In genomic region chr3:117122609-117123008, GRCh38 we compare ENCODE assay signal across 27 cellular contexts.
DNase-seq lines count a peak whose midpoint lies in the region; ATAC-seq, FAIRE-seq and TF ChIP-seq lines count a peak whose summit lies in the region.
"Had no signal": no experiment of that assay in that cellular context is flagged by ENCODE, and none has a peak within 500 bp of the region (broad histone marks: within the 10 kb centered on the region; RNA-seq: fewer than 3 reads in every experiment).

No MANE protein-coding gene starts in this region.

- H3K27me3 ChIP-seq in HepG2 (ENCODE audit: control insufficient read depth in 1 of 2, insufficient read depth in 2 of 2, low read length in 2 of 2) (no peaks in the 10 kb centered on the region), right lobe of liver (no peaks in the 10 kb centered on the region)
- H3K27me3 ChIP-seq: BE2C, BLaER1 had no signal

- H3K4me2 ChIP-seq in HepG2 (ENCODE audit: low read depth, low read length) = no peak overlapping the region
- H3K4me2 ChIP-seq: BLaER1 had no signal

- no peaks in the 10 kb centered on the region for H4K20me1 ChIP-seq in HepG2 (ENCODE audit: insufficient read depth, low read length)
- H4K20me1 ChIP-seq: BLaER1 had no signal

- TF ChIP-seq POLR2A in HepG2 (IDR thresholded peaks at IDR 0.05; ENCODE audit: insufficient read depth in 1 of 2, low read depth in 2 of 2, low read length in 2 of 2) (no peak), right lobe of liver (IDR thresholded peaks at IDR 0.05) (no peak)

- no peak for TF ChIP-seq CTCF in HepG2 (CRISPR knock-in tag; IDR thresholded peaks at IDR 0.05)
- TF ChIP-seq CTCF in right lobe of liver (IDR thresholded peaks at IDR 0.05) = no peak
- TF ChIP-seq CTCF in LNCaP clone FGC (IDR thresholded peaks at IDR 0.05; ENCODE audit: control insufficient read depth, extremely low read depth, insufficient read depth) = no peak
- TF ChIP-seq CTCF in VCaP (conservative IDR thresholded peaks at IDR 0.05) = no peak
- no peak for TF ChIP-seq CTCF in kidney (IDR thresholded peaks at IDR 0.05; ENCODE audit: borderline replicate concordance, extremely low read depth, insufficient read depth)

- no peak overlapping the region for H3K27ac ChIP-seq in HepG2 (ENCODE audit: extremely low read length, insufficient read depth, low read length)
- H3K27ac ChIP-seq in right lobe of liver = no peak overlapping the region
- peak overlapping the region; percentile 79 for H3K27ac ChIP-seq in VCaP
- no peak overlapping the region for H3K27ac ChIP-seq in kidney (ENCODE audit: low read depth in 2 of 2, low read length in 2 of 2)
- H3K27ac ChIP-seq: 22Rv1, BLaER1 had no signal

- H3K9me3 Mint-ChIP-seq in effector memory CD8-positive, alpha-beta T cell = peaks cover 0 to 5% of the 10 kb centered on the region in 2 donors

- TF ChIP-seq RAD21 in HepG2 (CRISPR knock-in tag; IDR thresholded peaks at IDR 0.05) = no peak

- H3K36me3 Mint-ChIP-seq in effector memory CD8-positive, alpha-beta T cell (ENCODE audit: insufficient read depth) = no peaks in the 10 kb centered on the region
- H3K36me3 Mint-ChIP-seq: CD14-positive monocyte; CD4-positive, alpha-beta memory T cell; CD4-positive, CD25-positive, alpha-beta regulatory T cell; CD8-positive, alpha-beta memory T cell had no signal

- FAIRE-seq in HepG2 (lab: Jason Lieb, UNC) = no peak
- peak; percentile 19 for FAIRE-seq in kidney (lab: Jason Lieb, UNC)
- FAIRE-seq: G401.6, GM12891, GM19239 had no signal

- no peak overlapping the region for H3K9ac ChIP-seq in HepG2 (ENCODE audit: insufficient read depth, low read depth, low read length)
- H3K9ac ChIP-seq in kidney (ENCODE audit: low read length in 2 of 2) = no peak overlapping the region
- H3K9ac ChIP-seq: BLaER1 had no signal

- H3K4me3 ChIP-seq in HepG2 (replicated peaks in 1 of 3; ENCODE audit: insufficient read depth in 1 of 3, low read depth in 2 of 3, low read length in 3 of 3) = no peak overlapping the region
- H3K4me3 ChIP-seq in right lobe of liver = no peak overlapping the region
- no peak overlapping the region for H3K4me3 ChIP-seq in LNCaP clone FGC (ENCODE audit: low read depth, low read length)
- no peak overlapping the region for H3K4me3 ChIP-seq in kidney (ENCODE audit: low read length in 2 of 2)
- H3K4me3 ChIP-seq: BLaER1 had no signal

- WGBS in HepG2 (ENCODE audit: low lambda C conversion rate) = 0% methylated on average over 1 of the region's 1 CpG
- WGBS in right lobe of liver (ENCODE audit: insufficient coverage, low coverage, low lambda C conversion rate, missing lambda C conversion rate) = 44% methylated on average over 1 of the region's 1 CpG

- H3K4me3 Mint-ChIP-seq in effector memory CD8-positive, alpha-beta T cell = no peak overlapping the region
- H3K4me3 Mint-ChIP-seq: CD14-positive monocyte; CD4-positive, alpha-beta memory T cell; CD4-positive, CD25-positive, alpha-beta regulatory T cell; CD8-positive, alpha-beta memory T cell had no signal

- no peaks in the 10 kb centered on the region for H3K4me1 Mint-ChIP-seq in effector memory CD8-positive, alpha-beta T cell (ENCODE audit: low read depth in 2 of 2)
- H3K4me1 Mint-ChIP-seq: CD14-positive monocyte; CD4-positive, alpha-beta memory T cell; CD4-positive, CD25-positive, alpha-beta regulatory T cell; CD8-positive, alpha-beta memory T cell had no signal

- no peaks in the 10 kb centered on the region for H3K79me2 ChIP-seq in HepG2 (ENCODE audit: insufficient read depth, low read length)

- intact Hi-C loops in HepG2 (cut with micrococcal nuclease; ENCODE audit: unreplicated experiment) (no loop called here), right lobe of liver (cut with DNase I) (no loop called here), kidney (cut with DNase I) (no loop called here)

- no peaks in the 10 kb centered on the region for H3K36me3 ChIP-seq in HepG2 (replicated peaks in 1 of 2; ENCODE audit: control insufficient read depth in 1 of 2, insufficient read depth in 2 of 2, low read length in 2 of 2)
- no peaks in the 10 kb centered on the region for H3K36me3 ChIP-seq in right lobe of liver
- no peaks in the 10 kb centered on the region for H3K36me3 ChIP-seq in kidney (ENCODE audit: control insufficient read depth in 1 of 2, insufficient read depth in 2 of 2, low read length in 2 of 2)
- H3K36me3 ChIP-seq: BE2C, BLaER1 had no signal

- ATAC-seq in HepG2 (no peak), right lobe of liver (no peak), GM18517 (IDR thresholded peaks at IDR 0.05; ENCODE audit: unreplicated experiment) (no peak)
- ATAC-seq in effector memory CD8-positive, alpha-beta T cell (replicated peaks) = no peak

- BruUV-seq in HepG2 (replicated peaks; lab: Mats Ljungman, UMichigan) = no TSS peak

- POLR2A ChIA-PET in HepG2 (lab: Yijun Ruan, JAX) = no interaction called here

- no peak overlapping the region for H2AFZ ChIP-seq in HepG2 (ENCODE audit: low read length)

- in situ Hi-C loops in HepG2 (cut with HindIII; ENCODE audit: extremely low pct_ligation_motif_present, low pct_unique_long_range_greater_than_20kb) = no loop called here

- no peaks in the 10 kb centered on the region for H3K4me1 ChIP-seq in HepG2 (ENCODE audit: insufficient read depth, low read length)
- H3K4me1 ChIP-seq in right lobe of liver = peaks cover 0 to 10% (median 0%) of the 10 kb centered on the region in 4 donors
- peaks cover 0 to 3% of the 10 kb centered on the region in 2 donors for H3K4me1 ChIP-seq in kidney (ENCODE audit: control insufficient read depth in 1 of 2, insufficient read depth in 1 of 2, low read depth in 1 of 2, low read length in 2 of 2)
- H3K4me1 ChIP-seq: BLaER1 had no signal

- no peak overlapping the region for H3K27ac Mint-ChIP-seq in effector memory CD8-positive, alpha-beta T cell
- H3K27ac Mint-ChIP-seq: CD14-positive monocyte; CD4-positive, alpha-beta memory T cell; CD4-positive, CD25-positive, alpha-beta regulatory T cell; CD8-positive, alpha-beta memory T cell had no signal

- H3K27me3 Mint-ChIP-seq in effector memory CD8-positive, alpha-beta T cell = no peaks in the 10 kb centered on the region
- H3K27me3 Mint-ChIP-seq: CD4-positive, alpha-beta memory T cell; CD4-positive, CD25-positive, alpha-beta regulatory T cell; CD8-positive, alpha-beta memory T cell had no signal

- DNase-seq in HepG2 (ENCODE audit: low spot score) (no peak), right lobe of liver (no peak), LNCaP clone FGC (ENCODE audit: low read depth) (peak; percentile 72), kidney (no peak), EL (no peak)
- no peak for DNase-seq in effector memory CD8-positive, alpha-beta T cell
- DNase-seq: ACHN; BE2C; C1 segment of cervical spinal cord; CD4-positive, alpha-beta memory T cell; CD4-positive, CD25-positive, alpha-beta regulatory T cell; CD8-positive, alpha-beta memory T cell; COR-L47; DMS 273 treated with DMSO at 0.1 percent for 48 hours; DMS153; DMS53; DMS79; DND-41; GF-D8 had no signal

- CTCF ChIA-PET in HepG2 (lab: Yijun Ruan, JAX; ENCODE audit: low intra/inter-chr PET ratio, low total read pairs) = no interaction called here

- TF ChIP-seq EP300 in HepG2 (IDR thresholded peaks at IDR 0.05; ENCODE audit: low read depth in 2 of 2, low read length in 2 of 2) (no peak), HepG2 (CRISPR knock-in tag; IDR thresholded peaks at IDR 0.05; ENCODE audit: borderline replicate concordance) (no peak)

- H3K9me3 ChIP-seq in HepG2 (ENCODE audit: low read length) (no peaks in the 10 kb centered on the region), right lobe of liver (no peaks in the 10 kb centered on the region), kidney (ENCODE audit: control insufficient read depth in 1 of 2, low read length in 2 of 2) (no peaks in the 10 kb centered on the region)
- H3K9me3 ChIP-seq: BE2C, BLaER1 had no signal

TF ChIP-seq in HepG2, 621 proteins besides CTCF, POLR2A, EP300 and RAD21:
- TF ChIP-seq GPN1 (CRISPR knock-in tag; IDR thresholded peaks at IDR 0.05; ENCODE audit: borderline replicate concordance) (no peak), ZMAT5 (CRISPR knock-in tag; IDR thresholded peaks at IDR 0.05; ENCODE audit: borderline replicate concordance, low read depth) (no peak), SNRNP70 (IDR thresholded peaks at IDR 0.05; ENCODE audit: low read depth, low read length) (no peak), ATF7 (IDR thresholded peaks at IDR 0.05) (no peak), ATF7 (CRISPR knock-in tag; IDR thresholded peaks at IDR 0.05) (no peak), ZFP91 (CRISPR knock-in tag; IDR thresholded peaks at IDR 0.05; ENCODE audit: borderline replicate concordance) (no peak), MAFF (IDR thresholded peaks at IDR 0.05; ENCODE audit: low read depth, low read length) (peak; percentile 73; the same call in 1 of the 2 replicates), ZNF546 (CRISPR knock-in tag; conservative IDR thresholded peaks at IDR 0.05) (no peak), MAFK (conservative IDR thresholded peaks at IDR 0.05 in 1 of 2, IDR thresholded peaks at IDR 0.05 in 1 of 2; ENCODE audit: low read length in 2 of 2) (peak; percentile 38 to 86; a peak in 3 of 4 replicates), KDM2A (CRISPR knock-in tag; IDR thresholded peaks at IDR 0.05; ENCODE audit: borderline replicate concordance, low read depth) (no peak)
TF ChIP-seq in HepG2: peak in this region for 2.
